ENCODE assay signal across 1 cellular context in genomic region chr14:49405291-49405690, GRCh38.
TF ChIP-seq lines count a peak whose summit lies in the region.

No MANE protein-coding gene starts in this region.

TF ChIP-seq in GM23338, 12 proteins besides CTCF, POLR2A, EP300 and RAD21 (continued from another document):
- TF ChIP-seq, protein P1, sequence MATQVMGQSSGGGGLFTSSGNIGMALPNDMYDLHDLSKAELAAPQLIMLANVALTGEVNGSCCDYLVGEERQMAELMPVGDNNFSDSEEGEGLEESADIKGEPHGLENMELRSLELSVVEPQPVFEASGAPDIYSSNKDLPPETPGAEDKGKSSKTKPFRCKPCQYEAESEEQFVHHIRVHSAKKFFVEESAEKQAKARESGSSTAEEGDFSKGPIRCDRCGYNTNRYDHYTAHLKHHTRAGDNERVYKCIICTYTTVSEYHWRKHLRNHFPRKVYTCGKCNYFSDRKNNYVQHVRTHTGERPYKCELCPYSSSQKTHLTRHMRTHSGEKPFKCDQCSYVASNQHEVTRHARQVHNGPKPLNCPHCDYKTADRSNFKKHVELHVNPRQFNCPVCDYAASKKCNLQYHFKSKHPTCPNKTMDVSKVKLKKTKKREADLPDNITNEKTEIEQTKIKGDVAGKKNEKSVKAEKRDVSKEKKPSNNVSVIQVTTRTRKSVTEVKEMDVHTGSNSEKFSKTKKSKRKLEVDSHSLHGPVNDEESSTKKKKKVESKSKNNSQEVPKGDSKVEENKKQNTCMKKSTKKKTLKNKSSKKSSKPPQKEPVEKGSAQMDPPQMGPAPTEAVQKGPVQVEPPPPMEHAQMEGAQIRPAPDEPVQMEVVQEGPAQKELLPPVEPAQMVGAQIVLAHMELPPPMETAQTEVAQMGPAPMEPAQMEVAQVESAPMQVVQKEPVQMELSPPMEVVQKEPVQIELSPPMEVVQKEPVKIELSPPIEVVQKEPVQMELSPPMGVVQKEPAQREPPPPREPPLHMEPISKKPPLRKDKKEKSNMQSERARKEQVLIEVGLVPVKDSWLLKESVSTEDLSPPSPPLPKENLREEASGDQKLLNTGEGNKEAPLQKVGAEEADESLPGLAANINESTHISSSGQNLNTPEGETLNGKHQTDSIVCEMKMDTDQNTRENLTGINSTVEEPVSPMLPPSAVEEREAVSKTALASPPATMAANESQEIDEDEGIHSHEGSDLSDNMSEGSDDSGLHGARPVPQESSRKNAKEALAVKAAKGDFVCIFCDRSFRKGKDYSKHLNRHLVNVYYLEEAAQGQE (IDR thresholded peaks at IDR 0.05; ENCODE audit: unreplicated experiment): no peak
- TF ChIP-seq POLR2AphosphoS5 (IDR thresholded peaks at IDR 0.05; ENCODE audit: low read depth) (no peak), EZH2 (IDR thresholded peaks at IDR 0.05; ENCODE audit: low read depth, unreplicated experiment) (no peak), ZNF331 (CRISPR knock-in tag; IDR thresholded peaks at IDR 0.05; ENCODE audit: low read depth) (no peak), STAT1 (IDR thresholded peaks at IDR 0.05; ENCODE audit: unreplicated experiment) (no peak), ZNF114 (CRISPR knock-in tag; IDR thresholded peaks at IDR 0.05) (no peak)
TF ChIP-seq in GM23338: peak in this region for 0.
